ENCODE assay signal across 1 cellular context in the genomic region with DNA sequence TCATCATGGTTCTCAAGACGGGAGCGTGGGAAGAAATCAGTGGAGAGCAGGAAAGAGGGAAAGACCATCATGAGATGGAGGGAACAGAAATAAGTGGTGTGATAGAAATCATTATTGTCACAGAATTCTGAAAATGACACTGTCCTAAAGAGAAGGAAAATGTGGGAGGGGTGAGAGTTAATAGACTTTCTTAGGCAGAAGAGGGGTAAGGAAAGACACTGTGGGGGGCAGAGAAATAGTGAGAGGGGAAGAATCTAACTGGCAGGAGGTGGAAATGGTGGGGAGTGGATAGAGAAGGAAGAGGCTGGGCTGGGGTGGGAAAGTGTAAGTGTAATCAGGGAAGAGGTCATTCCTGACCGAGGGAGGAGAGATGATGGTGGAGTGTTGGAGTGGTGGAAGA.
TF ChIP-seq lines count a peak whose summit lies in the region.

No MANE protein-coding gene starts in this region.

TF ChIP-seq in WTC11, 78 proteins besides CTCF, POLR2A, EP300 and RAD21 (continued from another document):
- TF ChIP-seq, protein P1, sequence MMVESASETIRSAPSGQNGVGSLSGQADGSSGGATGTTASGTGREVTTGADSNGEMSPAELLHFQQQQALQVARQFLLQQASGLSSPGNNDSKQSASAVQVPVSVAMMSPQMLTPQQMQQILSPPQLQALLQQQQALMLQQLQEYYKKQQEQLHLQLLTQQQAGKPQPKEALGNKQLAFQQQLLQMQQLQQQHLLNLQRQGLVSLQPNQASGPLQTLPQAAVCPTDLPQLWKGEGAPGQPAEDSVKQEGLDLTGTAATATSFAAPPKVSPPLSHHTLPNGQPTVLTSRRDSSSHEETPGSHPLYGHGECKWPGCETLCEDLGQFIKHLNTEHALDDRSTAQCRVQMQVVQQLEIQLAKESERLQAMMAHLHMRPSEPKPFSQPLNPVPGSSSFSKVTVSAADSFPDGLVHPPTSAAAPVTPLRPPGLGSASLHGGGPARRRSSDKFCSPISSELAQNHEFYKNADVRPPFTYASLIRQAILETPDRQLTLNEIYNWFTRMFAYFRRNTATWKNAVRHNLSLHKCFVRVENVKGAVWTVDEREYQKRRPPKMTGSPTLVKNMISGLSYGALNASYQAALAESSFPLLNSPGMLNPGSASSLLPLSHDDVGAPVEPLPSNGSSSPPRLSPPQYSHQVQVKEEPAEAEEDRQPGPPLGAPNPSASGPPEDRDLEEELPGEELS (CRISPR knock-in tag; IDR thresholded peaks at IDR 0.05): no peak
- no peak for TF ChIP-seq MYBL2 (CRISPR knock-in tag; IDR thresholded peaks at IDR 0.05)
- TF ChIP-seq, protein P2, sequence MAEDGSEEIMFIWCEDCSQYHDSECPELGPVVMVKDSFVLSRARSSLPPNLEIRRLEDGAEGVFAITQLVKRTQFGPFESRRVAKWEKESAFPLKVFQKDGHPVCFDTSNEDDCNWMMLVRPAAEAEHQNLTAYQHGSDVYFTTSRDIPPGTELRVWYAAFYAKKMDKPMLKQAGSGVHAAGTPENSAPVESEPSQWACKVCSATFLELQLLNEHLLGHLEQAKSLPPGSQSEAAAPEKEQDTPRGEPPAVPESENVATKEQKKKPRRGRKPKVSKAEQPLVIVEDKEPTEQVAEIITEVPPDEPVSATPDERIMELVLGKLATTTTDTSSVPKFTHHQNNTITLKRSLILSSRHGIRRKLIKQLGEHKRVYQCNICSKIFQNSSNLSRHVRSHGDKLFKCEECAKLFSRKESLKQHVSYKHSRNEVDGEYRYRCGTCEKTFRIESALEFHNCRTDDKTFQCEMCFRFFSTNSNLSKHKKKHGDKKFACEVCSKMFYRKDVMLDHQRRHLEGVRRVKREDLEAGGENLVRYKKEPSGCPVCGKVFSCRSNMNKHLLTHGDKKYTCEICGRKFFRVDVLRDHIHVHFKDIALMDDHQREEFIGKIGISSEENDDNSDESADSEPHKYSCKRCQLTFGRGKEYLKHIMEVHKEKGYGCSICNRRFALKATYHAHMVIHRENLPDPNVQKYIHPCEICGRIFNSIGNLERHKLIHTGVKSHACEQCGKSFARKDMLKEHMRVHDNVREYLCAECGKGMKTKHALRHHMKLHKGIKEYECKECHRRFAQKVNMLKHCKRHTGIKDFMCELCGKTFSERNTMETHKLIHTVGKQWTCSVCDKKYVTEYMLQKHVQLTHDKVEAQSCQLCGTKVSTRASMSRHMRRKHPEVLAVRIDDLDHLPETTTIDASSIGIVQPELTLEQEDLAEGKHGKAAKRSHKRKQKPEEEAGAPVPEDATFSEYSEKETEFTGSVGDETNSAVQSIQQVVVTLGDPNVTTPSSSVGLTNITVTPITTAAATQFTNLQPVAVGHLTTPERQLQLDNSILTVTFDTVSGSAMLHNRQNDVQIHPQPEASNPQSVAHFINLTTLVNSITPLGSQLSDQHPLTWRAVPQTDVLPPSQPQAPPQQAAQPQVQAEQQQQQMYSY (CRISPR knock-in tag; IDR thresholded peaks at IDR 0.05): no peak
TF ChIP-seq in WTC11: peak in this region for 0.
